ENCODE assay signal across 8 cellular contexts in the genomic region with DNA sequence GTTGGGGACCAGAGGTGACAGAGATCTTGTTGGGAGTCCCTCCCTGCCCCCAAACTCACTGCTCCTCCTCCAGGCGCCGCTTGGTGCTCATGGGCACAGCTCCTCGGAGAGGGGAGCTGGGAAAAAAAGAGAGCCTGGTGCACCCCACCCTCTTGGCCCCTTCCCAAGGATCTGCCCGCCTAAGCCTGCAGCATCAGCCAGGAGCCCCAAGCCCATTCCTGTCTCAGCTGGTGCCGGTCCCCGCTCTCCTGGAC. TPM values are rescaled to one million over a fixed set of nuclear protein-coding genes. Genes with fewer than 3 reads are reported as not detected.
DNase-seq lines count a peak whose midpoint lies in the region; ATAC-seq and TF ChIP-seq lines count a peak whose summit lies in the region.

No MANE protein-coding gene starts in this region.

- H3K27ac ChIP-seq in 22Rv1 (peak overlapping the region; percentile 88), SJCRH30 (peak overlapping the region; percentile 95; the same call in 1 of the 2 replicates), uterus (peak overlapping the region; percentile 94 to 95)

- H3K4me1 Mint-ChIP-seq in dendritic cell treated with granulocyte-macrophage colony-stimulating factor and Interleukin-4, amounts not matched to agents 40 ng/mL and 50 ng/mL, for 4 days (ENCODE audit: low read depth) = peaks cover 67% of the 10 kb centered on the region

- H3K36me3 ChIP-seq in SJCRH30 (peaks cover 7% of the 10 kb centered on the region), mucosa of stomach (ENCODE audit: control insufficient read depth, insufficient read depth, low read length) (no peaks in the 10 kb centered on the region), uterus (no peaks in the 10 kb centered on the region)

- peaks cover 50% of the 10 kb centered on the region for H3K36me3 Mint-ChIP-seq in dendritic cell treated with granulocyte-macrophage colony-stimulating factor and Interleukin-4, amounts not matched to agents 40 ng/mL and 50 ng/mL, for 4 days (ENCODE audit: low read depth)

- peak overlapping the region; percentile 81 for H3K4me3 Mint-ChIP-seq in dendritic cell treated with granulocyte-macrophage colony-stimulating factor and Interleukin-4, amounts not matched to agents 40 ng/mL and 50 ng/mL, for 4 days

- peak overlapping the region; percentile 95 for H3K4me3 ChIP-seq in SJCRH30
- peak overlapping the region; percentile 82 for H3K4me3 ChIP-seq in mucosa of stomach (ENCODE audit: low read length)
- H3K4me3 ChIP-seq in uterus = peak overlapping the region; percentile 63 to 78

- H3K27me3 ChIP-seq in SJCRH30 (no peaks in the 10 kb centered on the region), mucosa of stomach (ENCODE audit: control insufficient read depth, insufficient read depth, low read length) (no peaks in the 10 kb centered on the region), uterus (peaks cover 0 to 4% of the 10 kb centered on the region in 2 donors)

- H3K4me1 ChIP-seq in SJCRH30 (peaks cover 21% of the 10 kb centered on the region), mucosa of stomach (ENCODE audit: control insufficient read depth, insufficient read depth, low read length) (peaks cover 32% of the 10 kb centered on the region), uterus (peaks cover 0 to 22% of the 10 kb centered on the region in 2 donors)

- H3K27me3 Mint-ChIP-seq in dendritic cell treated with granulocyte-macrophage colony-stimulating factor and Interleukin-4, amounts not matched to agents 40 ng/mL and 50 ng/mL, for 4 days = peaks cover 17% of the 10 kb centered on the region

- intact Hi-C loops in dendritic cell treated with granulocyte-macrophage colony-stimulating factor and Interleukin-4, amounts not matched to agents 40 ng/mL and 50 ng/mL, for 4 days (cut with micrococcal nuclease) = no loop called here
- intact Hi-C loops in uterus (cut with DNase I; ENCODE audit: low total_unique reads) = no loop called here

- peak; percentile 0 for ATAC-seq in GM18505 (IDR thresholded peaks at IDR 0.05; ENCODE audit: unreplicated experiment)
- ATAC-seq in HG02571 (IDR thresholded peaks at IDR 0.05; ENCODE audit: unreplicated experiment) = no peak

- H3K9ac ChIP-seq in mucosa of stomach (ENCODE audit: low read length) = peak overlapping the region; percentile 74

- no peaks in the 10 kb centered on the region for H3K9me3 Mint-ChIP-seq in dendritic cell treated with granulocyte-macrophage colony-stimulating factor and Interleukin-4, amounts not matched to agents 40 ng/mL and 50 ng/mL, for 4 days

- DNase-seq in SJCRH30 (no peak), uterus (peak; percentile 58 to 63), HuH-7.5 (ENCODE audit: low spot score) (no peak)

- TF ChIP-seq POLR2A in GM18505 (IDR thresholded peaks at IDR 0.05; ENCODE audit: borderline replicate concordance, extremely low read depth, insufficient read depth, insufficient read length) = no peak
- TF ChIP-seq POLR2A in uterus (IDR thresholded peaks at IDR 0.05) = no peak

- H3K9me3 ChIP-seq in SJCRH30 (replicated peaks) (no peaks in the 10 kb centered on the region), mucosa of stomach (ENCODE audit: control insufficient read depth, low read length) (no peaks in the 10 kb centered on the region), uterus (no peaks in the 10 kb centered on the region)

- peak overlapping the region; percentile 90 for H3K27ac Mint-ChIP-seq in dendritic cell treated with granulocyte-macrophage colony-stimulating factor and Interleukin-4, amounts not matched to agents 40 ng/mL and 50 ng/mL, for 4 days

- TF ChIP-seq CTCF in 22Rv1 (IDR thresholded peaks at IDR 0.05) = no peak
- no peak for TF ChIP-seq CTCF in uterus (IDR thresholded peaks at IDR 0.05)

RNA-seq across cellular contexts. Expression of a gene that starts 0.4 kb away (rescaled TPM):
- total RNA-seq in SJCRH30 (2014; rRNA removed; shearing (Covaris generic)) = 16.8 and 18.9 TPM in 2 replicates
- 10 to 100 TPM in 3 of 4 donors, 1 to 10 TPM in 1; 3.6 to 67.5 (median 25.4) TPM for total RNA-seq in uterus

RNA-seq across cellular contexts. Expression of a gene that starts 0.5 kb away (rescaled TPM):
- 25.5 and 29.4 TPM in 2 replicates for total RNA-seq in SJCRH30 (2014; rRNA removed; shearing (Covaris generic))
- total RNA-seq in uterus = 10 to 100 TPM in 3 of 4 donors, 1 to 10 TPM in 1; 3.8 to 29.0 (median 22.3) TPM

RNA-seq across cellular contexts. Expression of a gene that starts 3.2 kb away (rescaled TPM):
- total RNA-seq in SJCRH30 (2014; rRNA removed; shearing (Covaris generic)) = 29.0 and 32.1 TPM in 2 replicates
- total RNA-seq in uterus = 10 to 100 TPM; 12.6 to 76.2 (median 24.0) TPM

RNA-seq across cellular contexts. Expression of a gene that starts 5.4 kb away (rescaled TPM):
- not detected in 2 replicates for total RNA-seq in SJCRH30 (2014; rRNA removed; shearing (Covaris generic))
- total RNA-seq in uterus = 1 to 10 TPM in 1 of 4 donors, not detected in 3; 4.1 TPM

RNA-seq across cellular contexts. Expression of a gene that starts 10.6 kb away (rescaled TPM):
- not detected in 2 replicates for total RNA-seq in SJCRH30 (2014; rRNA removed; shearing (Covaris generic))
- total RNA-seq in uterus = 1 to 10 TPM in 1 of 4 donors, under 1 TPM in 1, not detected in 2; 0.21 to 1.8 TPM

Comparison
In these comparisons a context has a peak if more than half of its experiments do, and no peak if none do; other contexts are left out.
1. DNase-seq: peak in uterus (2 of 2); none in SJCRH30 (0 of 2) and HuH-7.5 (single experiment).
2. Peak in every context shown above with its lines, with median percentiles within 50 percentile points of each other: H3K27ac ChIP-seq and H3K4me3 ChIP-seq.